ENCODE assay signal across 8 cellular contexts in genomic region chr7:106717997-106718871, GRCh38. TPM values are rescaled to one million over a fixed set of nuclear protein-coding genes. Genes with fewer than 3 reads are reported as not detected.
A peak's percentile ranks its signal among the peaks of the same experiment; 100 is the strongest.
DNase-seq lines count a peak whose midpoint lies in the region; FAIRE-seq and TF ChIP-seq lines count a peak whose summit lies in the region.

No MANE protein-coding gene starts in this region.

- peak overlapping the region; percentile 79 for H3K9ac ChIP-seq in endothelial cell of umbilical vein (replicated peaks; ENCODE audit: extremely low read depth, insufficient read depth, low read length)

- CTCF ChIA-PET in endothelial cell of umbilical vein (lab: Charles Lee), result interaction anchor here (0.7 to 3.2 kb wide), 14 partner anchors 13 to 542 kb away, joined by 3 to 37 read pairs (median 6); partner anchors contain the start of gene CCDC71L

- H3K4me1 ChIP-seq in HAP-1, result peaks cover 9% of the 10 kb centered on the region
- H3K4me1 ChIP-seq in endothelial cell of umbilical vein (ENCODE audit: control insufficient read depth, extremely low read depth, insufficient read depth, low read length), result peaks cover 28% of the 10 kb centered on the region
- H3K4me1 ChIP-seq in osteoblast (ENCODE audit: insufficient read depth, low read length), result peaks cover 31% of the 10 kb centered on the region

- H4K20me1 ChIP-seq in endothelial cell of umbilical vein (replicated peaks; ENCODE audit: control insufficient read depth, extremely low read depth, insufficient read depth, low read length) (no peaks in the 10 kb centered on the region), osteoblast (ENCODE audit: insufficient read depth, low read length) (no peaks in the 10 kb centered on the region)

- H3K79me2 ChIP-seq in endothelial cell of umbilical vein (ENCODE audit: control insufficient read depth, insufficient read depth, low read length) (no peaks in the 10 kb centered on the region), osteoblast (ENCODE audit: insufficient read depth, low read length) (no peaks in the 10 kb centered on the region)

- H3K9me3 ChIP-seq in HAP-1 (no peaks in the 10 kb centered on the region), endothelial cell of umbilical vein (replicated peaks; ENCODE audit: control insufficient read depth, insufficient read depth, low read length) (no peaks in the 10 kb centered on the region), osteoblast (ENCODE audit: low read depth, low read length) (no peaks in the 10 kb centered on the region)

- H3K27me3 ChIP-seq in HAP-1 (ENCODE audit: low read depth) (no peaks in the 10 kb centered on the region; the same call in 1 of the 2 replicates), endothelial cell of umbilical vein (ENCODE audit: control insufficient read depth in 2 of 2, insufficient read depth in 2 of 2, low read length in 2 of 2) (no peaks in the 10 kb centered on the region), osteoblast (ENCODE audit: insufficient read depth, low read length) (no peaks in the 10 kb centered on the region)

- H3K4me3 ChIP-seq in HAP-1 (no peak overlapping the region), endothelial cell of umbilical vein (replicated peaks in 1 of 3; ENCODE audit: insufficient read depth in 1 of 3, low read depth in 1 of 3, low read length in 3 of 3) (peak overlapping the region in 1 of 3 experiments; percentile 26), osteoblast (ENCODE audit: insufficient read depth, low read length) (no peak overlapping the region)

- DNase-seq in ELR (ENCODE audit: low read depth), result peak; percentile 98
- DNase-seq in HAP-1 (ENCODE audit: low spot score in 2 of 2), result peak; percentile 14 to 23
- DNase-seq in MV-4-11 (lab: John Stamatoyannopoulos, UW), result peak; percentile 97
- peak; percentile 80 to 87 for DNase-seq in activated CD4-positive, alpha-beta T cell treated with anti-CD3 and anti-CD28 coated beads for 4 hours
- DNase-seq in endothelial cell of umbilical vein (ENCODE audit: low read depth, low spot score), result peak; percentile 98
- peak; percentile 85 for DNase-seq in osteoblast (ENCODE audit: insufficient read length, low spot score, missing footprints)
- DNase-seq in NCI-H187 treated with DMSO at 0.1 percent for 48 hours (lab: John Stamatoyannopoulos, UW), result no peak
- no peak for DNase-seq in NCI-H510A (lab: John Stamatoyannopoulos, UW)

- peak; percentile 97 for FAIRE-seq in endothelial cell of umbilical vein (lab: Jason Lieb, UNC)

- TF ChIP-seq CTCF in endothelial cell of umbilical vein (IDR thresholded peaks at IDR 0.05; ENCODE audit: extremely low read depth in 1 of 2, insufficient read depth in 1 of 2, low read depth in 1 of 2, low read length in 2 of 2) (no peak), osteoblast (IDR thresholded peaks at IDR 0.05; ENCODE audit: extremely low read depth, low read depth, low read length) (no peak)

- POLR2A ChIA-PET in endothelial cell of umbilical vein (lab: Charles Lee), result interaction anchor here (0.8 to 1.6 kb wide), 4 partner anchors 13 to 180 kb away, joined by 3 to 5 read pairs (median 4); no protein-coding TSS in a partner anchor

- H3K36me3 ChIP-seq in HAP-1 (replicated peaks) (no peaks in the 10 kb centered on the region), endothelial cell of umbilical vein (ENCODE audit: control insufficient read depth in 2 of 2, extremely low read depth in 1 of 2, insufficient read depth in 2 of 2, low read length in 2 of 2) (no peaks in the 10 kb centered on the region), osteoblast (ENCODE audit: insufficient read depth, low read length) (no peaks in the 10 kb centered on the region)

- no peaks in the 10 kb centered on the region for H3K9me1 ChIP-seq in endothelial cell of umbilical vein (replicated peaks; ENCODE audit: control insufficient read depth, extremely low read depth, insufficient read depth, low read length)

- intact Hi-C loops in endothelial cell of umbilical vein (cut with micrococcal nuclease), result loop anchor here (1.0 kb wide), 7 partner anchors 18 to 180 kb away; partner anchors contain the start of gene CCDC71L

- H2AFZ ChIP-seq in endothelial cell of umbilical vein (ENCODE audit: low read depth, low read length), result no peak overlapping the region
- no peak overlapping the region for H2AFZ ChIP-seq in osteoblast (ENCODE audit: low read length)

- TSS peak; percentile 95 for BruUV-seq in endothelial cell of umbilical vein (replicated peaks; lab: Mats Ljungman, UMichigan)

- dilution Hi-C loops in endothelial cell of umbilical vein (cut with MboI; ENCODE audit: extremely low pct_ligation_motif_present, low sequenced_read_pairs), result no loop called here

- in situ Hi-C loops in HAP-1 (cut with MboI; ENCODE audit: low sequenced_read_pairs), result no loop called here

- TF ChIP-seq POLR2A in endothelial cell of umbilical vein (IDR thresholded peaks at IDR 0.05; ENCODE audit: low read depth, low read length), result peak; percentile 45

- peak overlapping the region; percentile 88 for H3K4me2 ChIP-seq in endothelial cell of umbilical vein (ENCODE audit: insufficient read depth, low read length)
- H3K4me2 ChIP-seq in osteoblast (ENCODE audit: insufficient read depth, low read length), result peak overlapping the region; percentile 47

- H3K27ac ChIP-seq in endothelial cell of umbilical vein (ENCODE audit: insufficient read depth, low read depth, low read length) (peak overlapping the region; percentile 99), osteoblast (ENCODE audit: low read depth, low read length) (peak overlapping the region; percentile 97)

TF ChIP-seq in endothelial cell of umbilical vein, 7 proteins besides CTCF, POLR2A, EP300 and RAD21:
- peak; percentile 98 for TF ChIP-seq FOS (IDR thresholded peaks at IDR 0.05; ENCODE audit: borderline replicate concordance, insufficient read depth, low read length)
- TF ChIP-seq EZH2 (IDR thresholded peaks at IDR 0.05; ENCODE audit: borderline replicate concordance, low read depth, low read length, severe bottlenecking), result no peak
- TF ChIP-seq JUN (IDR thresholded peaks at IDR 0.05; ENCODE audit: borderline replicate concordance, insufficient read depth, insufficient read length, low read depth), result peak; percentile 98
- peak; percentile 52 for TF ChIP-seq MAX (IDR thresholded peaks at IDR 0.05; ENCODE audit: insufficient read depth, insufficient read length)
- TF ChIP-seq POLR2AphosphoS5 (IDR thresholded peaks at IDR 0.05; ENCODE audit: insufficient read depth, low read depth, low read length), result peak; percentile 95
- TF ChIP-seq MYC (IDR thresholded peaks at IDR 0.05; ENCODE audit: low read depth, low read length), result peak; percentile 71
- peak; percentile 99 for TF ChIP-seq GATA2 (IDR thresholded peaks at IDR 0.05; ENCODE audit: insufficient read depth, insufficient read length, low read depth, low read length)

RNA-seq across cellular contexts. Expression of gene CCDC71L, which starts 57.3 kb away (rescaled TPM):
- total RNA-seq in endothelial cell of umbilical vein (62.5 and 65.2 TPM in 2 replicates), osteoblast (29.3 and 31.5 TPM in 2 replicates)
- 50.7 and 60.3 TPM in 2 replicates for polyA plus RNA-seq in endothelial cell of umbilical vein
- polyA plus RNA-seq in endothelial cell of umbilical vein (2011; cell fraction: cytosol; rRNA removed), result 40.0 and 41.2 TPM in 2 replicates
- 25.6 and 30.8 TPM in 2 replicates for polyA plus RNA-seq in endothelial cell of umbilical vein (2011; cell fraction: nucleus; rRNA removed)
- polyA plus RNA-seq in endothelial cell of umbilical vein (2012), result 43.2 and 65.7 TPM in 2 replicates
- 24.6 and 28.5 TPM in 2 replicates for polyA minus RNA-seq in endothelial cell of umbilical vein
- polyA minus RNA-seq in endothelial cell of umbilical vein (2011; cell fraction: cytosol; rRNA and poly(A)+ RNA removed), result 6.2 TPM
- polyA minus RNA-seq in endothelial cell of umbilical vein (2011; cell fraction: nucleus; rRNA and poly(A)+ RNA removed), result 22.4 and 22.6 TPM in 2 replicates

Comparison
In these comparisons a context has a peak if more than half of its experiments do, and no peak if none do; other contexts are left out.
1. DNase-seq: peak in ELR (single experiment), HAP-1 (2 of 2), MV-4-11 (single experiment), activated CD4-positive, alpha-beta T cell treated with anti-CD3 and anti-CD28 coated beads for 4 hours (2 of 2), endothelial cell of umbilical vein (single experiment) and osteoblast (single experiment); none in NCI-H187 treated with DMSO at 0.1 percent for 48 hours (single experiment) and NCI-H510A (single experiment).